22 cellular contexts compared by ENCODE assay signal in the genomic region with DNA sequence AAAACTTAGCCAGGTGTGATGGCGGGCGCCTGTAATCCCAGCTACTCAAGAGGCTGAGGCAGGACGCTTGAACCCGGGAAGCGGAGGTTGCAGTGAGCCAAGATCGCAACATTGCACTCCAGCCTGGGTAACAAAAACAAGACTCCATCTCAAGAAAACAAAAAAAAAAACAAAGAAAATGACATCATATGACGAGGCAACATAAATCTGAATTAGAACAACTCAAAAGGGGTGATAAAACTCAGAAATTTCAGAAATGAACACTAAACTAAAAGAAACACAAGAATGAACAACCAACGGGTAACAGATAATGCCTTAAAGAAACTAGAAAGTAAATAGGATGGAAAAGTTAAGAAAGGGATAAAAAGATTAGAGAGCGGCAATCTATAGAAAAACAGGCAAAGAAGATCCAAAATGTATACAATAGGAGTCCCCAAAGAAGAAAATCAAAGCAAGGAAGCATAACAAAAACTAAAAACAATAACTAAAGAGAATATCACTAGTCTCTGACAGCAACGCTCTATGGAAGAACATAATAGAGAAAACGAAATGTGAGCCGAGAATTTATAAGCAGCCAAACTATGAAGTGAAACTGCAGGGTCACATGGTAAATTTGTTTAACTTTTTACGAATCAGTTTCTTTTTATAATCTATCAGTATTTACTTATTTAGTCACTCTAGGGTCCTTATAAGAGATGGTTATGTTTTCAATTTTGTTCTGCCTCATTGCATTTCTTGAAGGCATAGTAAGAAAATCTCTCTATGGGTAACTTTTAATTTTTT. TPM values are rescaled to one million over a fixed set of nuclear protein-coding genes. Genes with fewer than 3 reads are reported as not detected.
DNase-seq lines count a peak whose midpoint lies in the region; ATAC-seq and TF ChIP-seq lines count a peak whose summit lies in the region.
"Had no signal": no experiment of that assay in that cellular context is flagged by ENCODE, and none has a peak within 500 bp of the region (broad histone marks: within the 10 kb centered on the region; RNA-seq: fewer than 3 reads in every experiment).

No MANE protein-coding gene starts in this region.

- peaks cover 7% of the 10 kb centered on the region for H3K9me3 Mint-ChIP-seq in CD4-positive, alpha-beta T cell
- peaks cover 1% of the 10 kb centered on the region for H3K9me3 Mint-ChIP-seq in memory B cell
- H3K9me3 Mint-ChIP-seq in neural progenitor cell, result peaks cover 18% of the 10 kb centered on the region
- peaks cover 7% of the 10 kb centered on the region for H3K9me3 Mint-ChIP-seq in activated naive CD4-positive, alpha-beta T cell treated with anti-CD3 and anti-CD28 coated beads, Interleukin-2, amount 10 ng/mL, durations not matched to agents 7 days and 5 days

- intact Hi-C loops in CD4-positive, alpha-beta T cell (cut with DNase I, micrococcal nuclease), result loop anchor here (5.0 to 10.0 kb wide), 2 partner anchors 44 to 116 kb away; partner anchors contain the start of genes HNF1A (in 2 of the 2) and SPPL3 (in 1 of the 2)

- no peak overlapping the region for H3K27ac ChIP-seq in CD4-positive, alpha-beta T cell (ENCODE audit: low read depth, low read length)
- H3K27ac ChIP-seq in HEK293 (ENCODE audit: extremely low read depth, low read depth, low read length) (no peak overlapping the region), SU-DHL-6 (ENCODE audit: low read depth, low read length) (no peak overlapping the region), neural progenitor cell (no peak overlapping the region)
- H3K27ac ChIP-seq: A549, BLaER1, SK-N-MC had no signal

- POLR2A ChIA-PET in CD4-positive, alpha-beta T cell (lab: Charles Lee), result interaction anchor here (0.5 kb wide), 1 partner anchor 28 kb away, joined by 3 read pairs; no protein-coding TSS in a partner anchor
- POLR2A ChIA-PET in HEK293 (lab: Yijun Ruan, JAX), result no interaction called here

- H3K9me2 ChIP-seq in SU-DHL-6 (replicated peaks; ENCODE audit: insufficient read depth, low read length), result no peaks in the 10 kb centered on the region

- peaks cover 33% of the 10 kb centered on the region for H3K36me3 Mint-ChIP-seq in CD4-positive, alpha-beta T cell (ENCODE audit: low read depth)
- H3K36me3 Mint-ChIP-seq in memory B cell, result peaks cover 3% of the 10 kb centered on the region
- peaks cover 20% of the 10 kb centered on the region for H3K36me3 Mint-ChIP-seq in neural progenitor cell
- H3K36me3 Mint-ChIP-seq in activated naive CD4-positive, alpha-beta T cell treated with anti-CD3 and anti-CD28 coated beads, Interleukin-2, amount 10 ng/mL, durations not matched to agents 7 days and 5 days, result peaks cover 10% of the 10 kb centered on the region

- H3K27me3 ChIP-seq in CD4-positive, alpha-beta T cell (ENCODE audit: control insufficient read depth, insufficient read depth, low read length), result no peaks in the 10 kb centered on the region
- H3K27me3 ChIP-seq in SU-DHL-6 (ENCODE audit: low read length) (no peaks in the 10 kb centered on the region), neural progenitor cell (no peaks in the 10 kb centered on the region)
- H3K27me3 ChIP-seq: BLaER1 had no signal

- no peak for TF ChIP-seq CTCF in CD4-positive, alpha-beta T cell (IDR thresholded peaks at IDR 0.05)
- TF ChIP-seq CTCF in HEK293 (tag by site-specific recombination; IDR thresholded peaks at IDR 0.05), result no peak
- no peak for TF ChIP-seq CTCF in SU-DHL-6 (IDR thresholded peaks at IDR 0.05; ENCODE audit: insufficient read depth, low read length, poor library complexity, severe bottlenecking)
- TF ChIP-seq CTCF in neural progenitor cell (IDR thresholded peaks at IDR 0.05), result no peak

- no peak overlapping the region for H3K4me3 Mint-ChIP-seq in CD4-positive, alpha-beta T cell
- peak overlapping the region; percentile 60 for H3K4me3 Mint-ChIP-seq in memory B cell
- H3K4me3 Mint-ChIP-seq in neural progenitor cell, result no peak overlapping the region
- H3K4me3 Mint-ChIP-seq in activated naive CD4-positive, alpha-beta T cell treated with anti-CD3 and anti-CD28 coated beads, Interleukin-2, amount 10 ng/mL, durations not matched to agents 7 days and 5 days, result no peak overlapping the region

- H3K4me2 ChIP-seq in SU-DHL-6 (ENCODE audit: low read depth, low read length, poor library complexity, severe bottlenecking) (peak overlapping the region; percentile 44), neural progenitor cell (no peak overlapping the region)
- H3K4me2 ChIP-seq: A549 had no signal

- DNase-seq in CD4-positive, alpha-beta T cell, result no peak
- DNase-seq in memory B cell (ENCODE audit: low spot score in 2 of 2) (peak in 1 of 2 donors; percentile 10), neural progenitor cell (ENCODE audit: low spot score) (no peak), NCI-H2029 treated with DMSO at 0.1 percent for 48 hours (lab: John Stamatoyannopoulos, UW) (no peak)
- no peak for DNase-seq in activated naive CD4-positive, alpha-beta T cell treated with anti-CD3 and anti-CD28 coated beads, Interleukin-2, amount 10 ng/mL, durations not matched to agents 7 days and 5 days
- DNase-seq: CD8-positive, alpha-beta memory T cell; DMS79; GOT3; KG1; NCI-H1417 treated with DMSO at 0.1 percent for 48 hours; NCI-H187 treated with DMSO at 0.1 percent for 48 hours; NCI-H226; NCI-H524 treated with DMSO at 0.1 percent for 48 hours had no signal

- H4K20me1 ChIP-seq in SU-DHL-6 (ENCODE audit: low read depth, low read length), result no peaks in the 10 kb centered on the region
- peaks cover 35% of the 10 kb centered on the region for H4K20me1 ChIP-seq in neural progenitor cell (ENCODE audit: low read depth)

- peaks cover 71% of the 10 kb centered on the region for H3K4me1 Mint-ChIP-seq in CD4-positive, alpha-beta T cell (ENCODE audit: low read depth)
- H3K4me1 Mint-ChIP-seq in memory B cell, result peaks cover 33% of the 10 kb centered on the region
- H3K4me1 Mint-ChIP-seq in neural progenitor cell, result peaks cover 9% of the 10 kb centered on the region
- peaks cover 35% of the 10 kb centered on the region for H3K4me1 Mint-ChIP-seq in activated naive CD4-positive, alpha-beta T cell treated with anti-CD3 and anti-CD28 coated beads, Interleukin-2, amount 10 ng/mL, durations not matched to agents 7 days and 5 days

- peaks cover 4% of the 10 kb centered on the region for H3K9me3 ChIP-seq in CD4-positive, alpha-beta T cell (ENCODE audit: control insufficient read depth, low read length)
- no peaks in the 10 kb centered on the region for H3K9me3 ChIP-seq in HEK293 (ENCODE audit: control insufficient read depth, insufficient read depth, low read depth, low read length)
- H3K9me3 ChIP-seq in SU-DHL-6 (ENCODE audit: insufficient read depth, low read length), result no peaks in the 10 kb centered on the region
- peaks cover 10% of the 10 kb centered on the region for H3K9me3 ChIP-seq in neural progenitor cell (ENCODE audit: low read depth)

- H3F3A ChIP-seq in SU-DHL-6 (ENCODE audit: insufficient read depth), result no peaks in the 10 kb centered on the region; the same call in 1 of the 2 replicates
- no peaks in the 10 kb centered on the region for H3F3A ChIP-seq in neural progenitor cell (ENCODE audit: low read depth)

- H3K79me2 ChIP-seq in SU-DHL-6 (ENCODE audit: insufficient read depth, low read length) (peaks cover 23% of the 10 kb centered on the region), neural progenitor cell (ENCODE audit: low read depth) (peaks cover 93% of the 10 kb centered on the region)

- ATAC-seq in CD4-positive, alpha-beta T cell (ENCODE audit: poor library complexity), result no peak
- ATAC-seq in memory B cell (ENCODE audit: low read depth), result peak; percentile 67
- ATAC-seq in GM19455 (IDR thresholded peaks at IDR 0.05; ENCODE audit: unreplicated experiment), result no peak
- ATAC-seq: A549, HCT116, Panc1, Right ventricle myocardium inferior had no signal

- H3K9ac ChIP-seq in SU-DHL-6 (ENCODE audit: low read length) (no peak overlapping the region), neural progenitor cell (no peak overlapping the region)
- H3K9ac ChIP-seq: BLaER1 had no signal

- CTCF ChIA-PET in CD4-positive, alpha-beta T cell (lab: Charles Lee), result no interaction called here
- CTCF ChIA-PET in HEK293 (lab: Yijun Ruan, JAX), result interaction anchor here (0.8 kb wide), 1 partner anchor 114 kb away, joined by 3 read pairs; no protein-coding TSS in a partner anchor
- CTCF ChIA-PET in activated naive CD4-positive, alpha-beta T cell treated with anti-CD3 and anti-CD28 coated beads, Interleukin-2, amount 10 ng/mL, durations not matched to agents 7 days and 5 days (lab: Charles Lee), result interaction anchor here (1.8 kb wide), 1 partner anchor 85 kb away, joined by 7 read pairs; no protein-coding TSS in a partner anchor

- H3K4me3 ChIP-seq in HEK293 (ENCODE audit: low read depth, low read length) (no peak overlapping the region), SU-DHL-6 (ENCODE audit: insufficient read depth, low read length, poor library complexity, severe bottlenecking) (no peak overlapping the region), neural progenitor cell (no peak overlapping the region)
- H3K4me3 ChIP-seq: A549, BLaER1, SK-N-MC had no signal

- H3K27ac Mint-ChIP-seq in CD4-positive, alpha-beta T cell, result peak overlapping the region; percentile 24
- H3K27ac Mint-ChIP-seq in memory B cell (peak overlapping the region; percentile 84), neural progenitor cell (no peak overlapping the region)
- no peak overlapping the region for H3K27ac Mint-ChIP-seq in activated naive CD4-positive, alpha-beta T cell treated with anti-CD3 and anti-CD28 coated beads, Interleukin-2, amount 10 ng/mL, durations not matched to agents 7 days and 5 days

- H3K4me1 ChIP-seq in HEK293 (ENCODE audit: control insufficient read depth, insufficient read depth, low read length) (peaks cover 4% of the 10 kb centered on the region), neural progenitor cell (no peaks in the 10 kb centered on the region)
- H3K4me1 ChIP-seq: A549 had no signal

- H3K27me3 Mint-ChIP-seq in CD4-positive, alpha-beta T cell, result no peaks in the 10 kb centered on the region
- H3K27me3 Mint-ChIP-seq in memory B cell, result no peaks in the 10 kb centered on the region
- H3K27me3 Mint-ChIP-seq in neural progenitor cell (ENCODE audit: insufficient read depth, low read depth), result peaks cover 3% of the 10 kb centered on the region
- no peaks in the 10 kb centered on the region for H3K27me3 Mint-ChIP-seq in activated naive CD4-positive, alpha-beta T cell treated with anti-CD3 and anti-CD28 coated beads, Interleukin-2, amount 10 ng/mL, durations not matched to agents 7 days and 5 days

- H2AFZ ChIP-seq in SU-DHL-6 (ENCODE audit: low read depth, low read length, severe bottlenecking) (no peak overlapping the region), neural progenitor cell (replicated peaks) (no peak overlapping the region)

- no peaks in the 10 kb centered on the region for H3K36me3 ChIP-seq in HEK293 (ENCODE audit: control insufficient read depth in 2 of 2, insufficient read depth in 1 of 2, low read length in 2 of 2)
- H3K36me3 ChIP-seq in SU-DHL-6 (ENCODE audit: low read length), result no peaks in the 10 kb centered on the region
- peaks cover 7% of the 10 kb centered on the region for H3K36me3 ChIP-seq in neural progenitor cell

RNA-seq across cellular contexts. Expression of gene SPPL3, which starts 45.7 kb away (rescaled TPM):
- 10 to 100 TPM; 38.3 to 43.4 TPM for total RNA-seq in CD4-positive, alpha-beta T cell
- total RNA-seq in neural progenitor cell (ENCODE audit: low replicate concordance), result 12.9 and 25.8 TPM in 2 replicates

Comparison
In these comparisons a context has a peak if more than half of its experiments do, and no peak if none do; other contexts are left out.
1. H3K27ac Mint-ChIP-seq: peak in CD4-positive, alpha-beta T cell (single experiment) and memory B cell (single experiment); none in neural progenitor cell (single experiment) and activated naive CD4-positive, alpha-beta T cell treated with anti-CD3 and anti-CD28 coated beads, Interleukin-2, amount 10 ng/mL, durations not matched to agents 7 days and 5 days (single experiment).